12 cellular contexts compared by ENCODE assay signal in the genomic region with DNA sequence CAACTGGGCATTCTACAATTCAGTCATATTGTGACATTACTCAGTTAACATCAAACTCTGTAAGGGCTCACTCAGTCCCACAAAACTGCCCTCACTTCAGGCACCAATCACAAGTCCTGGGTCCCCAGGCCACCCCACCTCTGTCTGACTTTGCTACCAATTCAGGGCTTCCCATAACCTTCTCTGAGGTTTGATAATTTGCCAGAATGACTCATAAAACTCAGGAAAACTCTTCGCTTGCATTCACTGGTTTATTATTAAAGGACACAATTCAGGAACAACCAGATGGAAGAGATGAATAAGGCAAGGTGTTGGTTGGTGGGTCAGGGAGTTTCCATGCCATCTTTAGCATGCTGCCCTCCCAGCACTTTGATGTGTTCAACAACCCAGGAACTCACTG. TPM values are rescaled to one million over a fixed set of nuclear protein-coding genes. Genes with fewer than 3 reads are reported as not detected.
DNase-seq lines count a peak whose midpoint lies in the region; ATAC-seq, FAIRE-seq and TF ChIP-seq lines count a peak whose summit lies in the region.
"Had no signal": no experiment of that assay in that cellular context is flagged by ENCODE, and none has a peak within 500 bp of the region (broad histone marks: within the 10 kb centered on the region; RNA-seq: fewer than 3 reads in every experiment).

No MANE protein-coding gene starts in this region.

- H3K9me3 ChIP-seq in AG04450 (ENCODE audit: control insufficient read depth, insufficient read depth, low read length) (peaks cover 2% of the 10 kb centered on the region), keratinocyte (ENCODE audit: control insufficient read depth, low read depth, low read length) (no peaks in the 10 kb centered on the region)
- H3K9me3 ChIP-seq: right atrium auricular region, upper lobe of right lung had no signal

- ATAC-seq in HG02981 (IDR thresholded peaks at IDR 0.05; ENCODE audit: unreplicated experiment) (no peak), HG03095 (IDR thresholded peaks at IDR 0.05; ENCODE audit: unreplicated experiment) (no peak)
- ATAC-seq: upper lobe of right lung had no signal

- H3K79me2 ChIP-seq in keratinocyte (ENCODE audit: control insufficient read depth, insufficient read depth, low read length), result peaks cover 35% of the 10 kb centered on the region

- peaks cover 0 to 2% of the 10 kb centered on the region in 2 experiments for H3K36me3 ChIP-seq in keratinocyte (ENCODE audit: control insufficient read depth in 2 of 2, extremely low read depth in 1 of 2, insufficient read depth in 2 of 2, low read length in 2 of 2)
- H3K36me3 ChIP-seq: right atrium auricular region, upper lobe of right lung had no signal

- peaks cover 9% of the 10 kb centered on the region for H3K4me1 ChIP-seq in keratinocyte (ENCODE audit: control insufficient read depth, extremely low read depth, insufficient read depth, low read length)

- H3K9ac ChIP-seq in keratinocyte (ENCODE audit: control insufficient read depth, extremely low read depth, insufficient read depth, low read length), result no peak overlapping the region

- no peak for TF ChIP-seq CTCF in AG04450 (IDR thresholded peaks at IDR 0.05; ENCODE audit: low read depth, low read length)
- no peak for TF ChIP-seq CTCF in HFF-Myc (IDR thresholded peaks at IDR 0.05; ENCODE audit: low read depth, low read length, missing control alignments)
- TF ChIP-seq CTCF in astrocyte of the cerebellum (IDR thresholded peaks at IDR 0.05; ENCODE audit: low read depth, low read length, missing control alignments), result no peak
- TF ChIP-seq CTCF in keratinocyte (optimal IDR thresholded peaks at IDR 0.05 in 1 of 3, IDR thresholded peaks at IDR 0.05 in 1 of 3, conservative IDR thresholded peaks at IDR 0.05 in 1 of 3; ENCODE audit: extremely low read depth in 1 of 3, insufficient read depth in 2 of 3, low read length in 3 of 3), result no peak

- no peak overlapping the region for H3K4me3 ChIP-seq in AG04450 (ENCODE audit: low read depth, low read length)
- H3K4me3 ChIP-seq in HFF-Myc (replicated peaks; ENCODE audit: low read depth, low read length), result no peak overlapping the region
- H3K4me3 ChIP-seq in astrocyte of the cerebellum (ENCODE audit: low read depth, low read length), result no peak overlapping the region
- H3K4me3 ChIP-seq in keratinocyte (ENCODE audit: control insufficient read depth in 2 of 3, extremely low read depth in 1 of 3, insufficient read depth in 2 of 3, low read depth in 1 of 3, low read length in 3 of 3), result no peak overlapping the region
- H3K4me3 ChIP-seq: right atrium auricular region, upper lobe of right lung had no signal

- CTCF ChIA-PET in AG04450 (lab: Charles Lee), result no interaction called here

- no peaks in the 10 kb centered on the region for H3K27me3 ChIP-seq in AG04450 (ENCODE audit: control insufficient read depth, insufficient read depth, low read length)
- no peaks in the 10 kb centered on the region for H3K27me3 ChIP-seq in keratinocyte (ENCODE audit: control insufficient read depth, extremely low read depth, insufficient read depth, low read length)
- H3K27me3 ChIP-seq: right atrium auricular region, upper lobe of right lung had no signal

- peak; percentile 7 for DNase-seq in AG04450 (ENCODE audit: low read depth, low spot score)
- DNase-seq in HFF-Myc (ENCODE audit: extremely low read depth, low read depth), result peak; percentile 63
- DNase-seq in astrocyte of the cerebellum (ENCODE audit: low read depth), result peak; percentile 70
- DNase-seq in keratinocyte (ENCODE audit: low read depth, low spot score), result peak; percentile 19
- no peak for DNase-seq in NCI-H2196 (lab: John Stamatoyannopoulos, UW; ENCODE audit: unreplicated experiment)
- DNase-seq in T-helper 2 cell, result no peak
- DNase-seq: activated CD4-positive, alpha-beta T cell treated with anti-CD3 and anti-CD28 coated beads, Interleukin-2, amount 50 U/mL, for 4 hours; activated naive CD8-positive, alpha-beta T cell treated with anti-CD3 and anti-CD28 coated beads, Interleukin-2, amount 10 ng/mL, durations not matched to agents 7 days and 5 days; upper lobe of right lung had no signal

- dilution Hi-C loops in keratinocyte (cut with MboI; ENCODE audit: extremely low pct_ligation_motif_present, low sequenced_read_pairs), result no loop called here

- peak; percentile 75 for FAIRE-seq in keratinocyte (lab: Jason Lieb, UNC)

- H3K4me2 ChIP-seq in keratinocyte (ENCODE audit: control insufficient read depth, extremely low read depth, insufficient read depth, low read depth, low read length), result peak overlapping the region; percentile 35

- POLR2A ChIA-PET in AG04450 (lab: Yijun Ruan, JAX), result no interaction called here

- in situ Hi-C loops in astrocyte of the cerebellum (cut with HindIII; ENCODE audit: low sequenced_read_pairs), result no loop called here

- peaks cover 6% of the 10 kb centered on the region for H4K20me1 ChIP-seq in keratinocyte (ENCODE audit: control insufficient read depth, extremely low read depth, insufficient read depth, low read length)

- no peak overlapping the region for H3K27ac ChIP-seq in AG04450 (ENCODE audit: low read depth, low read length)
- H3K27ac ChIP-seq in keratinocyte (ENCODE audit: control insufficient read depth, insufficient read depth, low read length), result peak overlapping the region; percentile 54
- H3K27ac ChIP-seq: right atrium auricular region, upper lobe of right lung had no signal

- no peak overlapping the region for H2AFZ ChIP-seq in keratinocyte (ENCODE audit: control insufficient read depth, low read length)

- peaks cover 3% of the 10 kb centered on the region for H3K9me1 ChIP-seq in keratinocyte (ENCODE audit: control insufficient read depth, extremely low read depth, insufficient read depth, low read length)

RNA-seq across cellular contexts. Expression of a gene that starts 41.3 kb away (rescaled TPM):
- polyA plus RNA-seq in AG04450 (2011; rRNA removed) (17.4 and 21.7 TPM in 2 replicates), keratinocyte (15.3 to 22.2 TPM (median 17.1 TPM) in 3 replicates)
- polyA minus RNA-seq in AG04450 (2011; rRNA and poly(A)+ RNA removed), result 20.8 and 27.5 TPM in 2 replicates
- polyA plus RNA-seq in keratinocyte (2011; ENCODE audit: low read depth), result 31.8 TPM
- 10.0 and 18.7 TPM in 2 replicates for polyA plus RNA-seq in keratinocyte (2011; cell fraction: cytosol; rRNA removed)
- polyA plus RNA-seq in keratinocyte (2011; cell fraction: nucleus; rRNA removed), result 26.7 and 27.3 TPM in 2 replicates
- polyA plus RNA-seq in keratinocyte (2012; ENCODE audit: low replicate concordance), result 16.3 and 18.4 TPM in 2 replicates
- 23.0 to 37.4 TPM (median 31.4 TPM) in 3 replicates for polyA minus RNA-seq in keratinocyte
- 9.8 TPM for polyA minus RNA-seq in keratinocyte (2011; cell fraction: cytosol; rRNA and poly(A)+ RNA removed)
- polyA minus RNA-seq in keratinocyte (2011; cell fraction: nucleus; rRNA and poly(A)+ RNA removed), result 21.9 and 32.0 TPM in 2 replicates

RNA-seq across cellular contexts. Expression of a gene that starts 46.4 kb away (rescaled TPM):
- polyA plus RNA-seq in AG04450 (2011; rRNA removed) (22.6 and 36.7 TPM in 2 replicates), keratinocyte (27.0 to 90.2 TPM (median 35.1 TPM) in 3 replicates)
- 4.2 and 6.5 TPM in 2 replicates for polyA minus RNA-seq in AG04450 (2011; rRNA and poly(A)+ RNA removed)
- 35.6 TPM for polyA plus RNA-seq in keratinocyte (2011; ENCODE audit: low read depth)
- polyA plus RNA-seq in keratinocyte (2011; cell fraction: cytosol; rRNA removed), result 43.1 and 56.6 TPM in 2 replicates
- polyA plus RNA-seq in keratinocyte (2011; cell fraction: nucleus; rRNA removed), result 10.3 and 29.9 TPM in 2 replicates
- polyA plus RNA-seq in keratinocyte (2012; ENCODE audit: low replicate concordance), result 42.2 and 61.6 TPM in 2 replicates
- 0.43 to 12.3 TPM (median 4.2 TPM) in 3 replicates for polyA minus RNA-seq in keratinocyte
- polyA minus RNA-seq in keratinocyte (2011; cell fraction: cytosol; rRNA and poly(A)+ RNA removed), result 9.6 TPM
- 2.4 and 2.9 TPM in 2 replicates for polyA minus RNA-seq in keratinocyte (2011; cell fraction: nucleus; rRNA and poly(A)+ RNA removed)

Comparison
In these comparisons a context has a peak if more than half of its experiments do, and no peak if none do; other contexts are left out.
1. DNase-seq: peak in AG04450 (single experiment), HFF-Myc (single experiment), astrocyte of the cerebellum (single experiment) and keratinocyte (single experiment); none in NCI-H2196 (single experiment) and T-helper 2 cell (0 of 5).